ENCODE assay signal across 8 cellular contexts in the genomic region with DNA sequence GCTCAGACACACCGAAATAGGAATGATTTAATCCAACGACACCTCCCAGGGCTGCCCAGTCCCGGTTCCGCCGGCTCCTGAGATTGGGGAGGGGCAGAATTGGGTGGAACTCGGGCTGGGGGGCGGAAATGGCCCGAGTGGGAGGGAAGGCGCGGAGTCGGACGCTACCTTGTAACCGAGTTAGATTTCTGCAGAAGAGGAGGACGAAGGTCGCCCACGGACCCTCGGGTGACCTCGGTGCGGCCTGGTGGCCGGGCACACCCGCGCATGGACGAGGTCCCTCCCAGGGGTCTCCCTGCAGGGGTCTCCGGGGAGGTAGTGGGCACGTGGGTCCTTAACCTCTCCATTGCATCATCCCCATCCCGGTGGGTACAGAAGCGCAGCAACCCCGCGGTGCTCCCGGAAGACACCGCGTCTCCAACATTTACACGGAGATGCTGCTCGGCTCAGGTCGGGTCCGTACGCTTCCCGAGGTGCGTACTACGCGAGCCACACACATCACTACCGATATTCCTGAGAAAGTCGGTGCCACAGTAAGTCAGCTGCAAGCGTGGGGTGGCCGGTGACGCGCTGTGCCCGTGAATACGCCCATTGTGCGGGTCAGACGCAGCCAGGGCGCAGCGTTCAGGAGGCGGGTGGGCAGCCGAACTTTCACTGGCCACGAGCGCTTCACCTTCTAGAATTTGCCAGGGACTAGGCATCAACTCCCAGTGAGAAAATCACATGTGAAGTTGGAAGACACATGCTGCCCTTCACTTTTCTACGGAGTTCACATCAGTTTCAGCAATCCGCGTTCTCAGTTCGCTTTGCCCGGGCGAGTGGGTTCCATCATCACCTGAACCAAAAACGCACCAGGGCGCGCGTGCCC. TPM values are rescaled to one million over a fixed set of nuclear protein-coding genes. Genes with fewer than 3 reads are reported as not detected.
DNase-seq lines count a peak whose midpoint lies in the region; ATAC-seq, FAIRE-seq and TF ChIP-seq lines count a peak whose summit lies in the region.

No MANE protein-coding gene starts in this region.

- H4K20me1 ChIP-seq in OCI-LY3 (ENCODE audit: insufficient read depth, low read length) (no peaks in the 10 kb centered on the region), astrocyte (ENCODE audit: insufficient read depth, low read length) (peaks cover 34% of the 10 kb centered on the region)

- DNase-seq in CD8-positive, alpha-beta memory T cell: peak in 1 of 5 donors; percentile 41
- peak; percentile 23 to 54 for DNase-seq in HAP-1 (ENCODE audit: low spot score in 2 of 2)
- peak; percentile 40 for DNase-seq in astrocyte (ENCODE audit: low read depth)
- DNase-seq in sigmoid colon: peak; percentile 77
- no peak for DNase-seq in mesenteric fat pad (ENCODE audit: low spot score)

- TF ChIP-seq POLR2A in sigmoid colon (IDR thresholded peaks at IDR 0.05): peak in 1 of 2 donors; percentile 16

- peak overlapping the region; percentile 22; the same call in 1 of the 2 replicates for H2AFZ ChIP-seq in OCI-LY3 (ENCODE audit: low read depth, low read length)
- H2AFZ ChIP-seq in astrocyte (ENCODE audit: low read depth, low read length): peak overlapping the region; percentile 75

- peak overlapping the region in 5 of 8 donors; percentile 7 to 76 (median 73) for H3K27ac Mint-ChIP-seq in CD8-positive, alpha-beta memory T cell
- peak overlapping the region; percentile 87 for H3K27ac Mint-ChIP-seq in astrocyte (ENCODE audit: unreplicated experiment)

- H3K36me3 Mint-ChIP-seq in CD8-positive, alpha-beta memory T cell: no peaks in the 10 kb centered on the region
- no peaks in the 10 kb centered on the region for H3K36me3 Mint-ChIP-seq in astrocyte (ENCODE audit: low read depth, unreplicated experiment)

- H3K9me3 ChIP-seq in CD8-positive, alpha-beta memory T cell (ENCODE audit: low read length): no peaks in the 10 kb centered on the region
- H3K9me3 ChIP-seq in HAP-1 (no peaks in the 10 kb centered on the region), OCI-LY3 (ENCODE audit: insufficient read depth, low read length) (peaks cover 5% of the 10 kb centered on the region; the same call in 1 of the 2 replicates), astrocyte (ENCODE audit: insufficient read depth, low read depth, low read length) (no peaks in the 10 kb centered on the region), sigmoid colon (no peaks in the 10 kb centered on the region)

- H3K27me3 Mint-ChIP-seq in CD8-positive, alpha-beta memory T cell: peaks cover 54 to 78% of the 10 kb centered on the region in 2 donors
- no peaks in the 10 kb centered on the region for H3K27me3 Mint-ChIP-seq in astrocyte (ENCODE audit: low read depth, unreplicated experiment)

- intact Hi-C loops in sigmoid colon (cut with DNase I): loop anchor here (2.0 to 10.0 kb wide), 4 partner anchors 39 to 333 kb away; a partner anchor contains a TSS

- H3K4me1 Mint-ChIP-seq in CD8-positive, alpha-beta memory T cell: peaks cover 34 to 47% (median 35%) of the 10 kb centered on the region in 3 donors
- H3K4me1 Mint-ChIP-seq in astrocyte (ENCODE audit: low read depth, unreplicated experiment): peaks cover 26% of the 10 kb centered on the region

- H3K4me2 ChIP-seq in OCI-LY3 (ENCODE audit: low read length): peak overlapping the region; percentile 51
- H3K4me2 ChIP-seq in astrocyte (ENCODE audit: low read length): peak overlapping the region; percentile 97

- peaks cover 0 to 3% (median 0%) of the 10 kb centered on the region in 5 donors for H3K9me3 Mint-ChIP-seq in CD8-positive, alpha-beta memory T cell
- H3K9me3 Mint-ChIP-seq in astrocyte (ENCODE audit: unreplicated experiment): no peaks in the 10 kb centered on the region

- H3K4me3 Mint-ChIP-seq in CD8-positive, alpha-beta memory T cell: peak overlapping the region; percentile 81 to 92 (median 88)
- H3K4me3 Mint-ChIP-seq in astrocyte (ENCODE audit: unreplicated experiment): peak overlapping the region; percentile 90

- FAIRE-seq in astrocyte (lab: Jason Lieb, UNC): no peak

- peak overlapping the region; percentile 66 for H3K9ac ChIP-seq in OCI-LY3 (ENCODE audit: low read length)
- peak overlapping the region; percentile 80 for H3K9ac ChIP-seq in astrocyte (ENCODE audit: low read length)

- H3K4me3 ChIP-seq in CD8-positive, alpha-beta memory T cell (ENCODE audit: low read length): peak overlapping the region; percentile 84
- H3K4me3 ChIP-seq in HAP-1: peak overlapping the region; percentile 61
- peak overlapping the region; percentile 76 for H3K4me3 ChIP-seq in OCI-LY3 (ENCODE audit: low read length)
- H3K4me3 ChIP-seq in astrocyte (ENCODE audit: insufficient read depth, low read depth, low read length): peak overlapping the region; percentile 85
- H3K4me3 ChIP-seq in iPS-11a (ENCODE audit: low read depth, low read length): peak overlapping the region; percentile 35
- peak overlapping the region; percentile 49 to 74 (median 66) for H3K4me3 ChIP-seq in sigmoid colon

- H3K79me2 ChIP-seq in OCI-LY3 (ENCODE audit: low read length): peaks cover 8% of the 10 kb centered on the region
- peaks cover 48% of the 10 kb centered on the region for H3K79me2 ChIP-seq in astrocyte (ENCODE audit: insufficient read depth, low read length)

- CTCF ChIA-PET in CD8-positive, alpha-beta memory T cell (lab: Charles Lee): no interaction called here

- TF ChIP-seq CTCF in OCI-LY3 (IDR thresholded peaks at IDR 0.05; ENCODE audit: low read depth, low read length) (no peak), astrocyte (IDR thresholded peaks at IDR 0.05; ENCODE audit: insufficient read depth, low read depth, low read length) (no peak), sigmoid colon (IDR thresholded peaks at IDR 0.05) (no peak)

- peaks cover 7% of the 10 kb centered on the region for H3K4me1 ChIP-seq in CD8-positive, alpha-beta memory T cell (ENCODE audit: insufficient read depth, low read length)
- H3K4me1 ChIP-seq in HAP-1: peaks cover 35% of the 10 kb centered on the region
- H3K4me1 ChIP-seq in OCI-LY3 (ENCODE audit: low read length): peaks cover 4% of the 10 kb centered on the region; the same call in 1 of the 2 replicates
- H3K4me1 ChIP-seq in astrocyte (ENCODE audit: insufficient read depth, low read length): peaks cover 18% of the 10 kb centered on the region
- H3K4me1 ChIP-seq in sigmoid colon: peaks cover 0 to 52% (median 37%) of the 10 kb centered on the region in 4 donors

- no peaks in the 10 kb centered on the region for H3K36me3 ChIP-seq in CD8-positive, alpha-beta memory T cell (ENCODE audit: insufficient read depth, low read length)
- H3K36me3 ChIP-seq in HAP-1 (replicated peaks): no peaks in the 10 kb centered on the region
- H3K36me3 ChIP-seq in OCI-LY3 (replicated peaks; ENCODE audit: low read depth, low read length): no peaks in the 10 kb centered on the region
- no peaks in the 10 kb centered on the region for H3K36me3 ChIP-seq in astrocyte (ENCODE audit: insufficient read depth, low read length)
- H3K36me3 ChIP-seq in sigmoid colon: no peaks in the 10 kb centered on the region

- no peak overlapping the region for H3K27ac ChIP-seq in CD8-positive, alpha-beta memory T cell (ENCODE audit: low read depth, low read length)
- peak overlapping the region; percentile 75 for H3K27ac ChIP-seq in OCI-LY3 (ENCODE audit: low read length)
- peak overlapping the region; percentile 61 for H3K27ac ChIP-seq in astrocyte (ENCODE audit: low read depth, low read length)
- H3K27ac ChIP-seq in sigmoid colon: peak overlapping the region; percentile 89 to 95 (median 94)

- H3K27me3 ChIP-seq in CD8-positive, alpha-beta memory T cell (ENCODE audit: insufficient read depth, low read length, poor library complexity, severe bottlenecking): peaks cover 7% of the 10 kb centered on the region
- H3K27me3 ChIP-seq in HAP-1 (ENCODE audit: low read depth) (no peaks in the 10 kb centered on the region), OCI-LY3 (ENCODE audit: low read depth, low read length) (peaks cover 8% of the 10 kb centered on the region; the same call in 1 of the 2 replicates), astrocyte (ENCODE audit: insufficient read depth, low read length) (no peaks in the 10 kb centered on the region), sigmoid colon (no peaks in the 10 kb centered on the region)

- POLR2A ChIA-PET in CD8-positive, alpha-beta memory T cell (lab: Charles Lee): no interaction called here

- 0% methylated on average over 67 of the region's 67 CpGs for WGBS in sigmoid colon, 2 donors

- no peak for TF ChIP-seq EP300 in sigmoid colon (IDR thresholded peaks at IDR 0.05)

- ATAC-seq in HG03378 (IDR thresholded peaks at IDR 0.05; ENCODE audit: unreplicated experiment): no peak

- in situ Hi-C loops in HAP-1 (cut with MboI; ENCODE audit: low sequenced_read_pairs): no loop called here

RNA-seq across cellular contexts. Expression of a gene that starts 3.0 kb away (rescaled TPM):
- total RNA-seq in CD8-positive, alpha-beta memory T cell: 1 to 10 TPM; 1.3 to 1.6 TPM
- polyA plus RNA-seq in CD8-positive, alpha-beta memory T cell: 1.9 TPM
- total RNA-seq in astrocyte: 55.9 and 59.8 TPM in 2 replicates
- total RNA-seq in sigmoid colon: 10 to 100 TPM; 24.3 to 29.9 (median 26.9) TPM
- polyA plus RNA-seq in sigmoid colon: 1 to 10 TPM; 2.1 to 6.1 (median 2.4) TPM
- 20.3 TPM for total RNA-seq in mesenteric fat pad

Comparison
In these comparisons a context has a peak if more than half of its experiments do, and no peak if none do; other contexts are left out.
1. H3K4me3 ChIP-seq: peak in every context shown above with its lines; median percentile 85 in astrocyte; 84 in CD8-positive, alpha-beta memory T cell; 76 in OCI-LY3; 66 in sigmoid colon; 61 in HAP-1; 35 in iPS-11a.